Comparison of ENCODE assay signal across 28 cellular contexts in the genomic region with DNA sequence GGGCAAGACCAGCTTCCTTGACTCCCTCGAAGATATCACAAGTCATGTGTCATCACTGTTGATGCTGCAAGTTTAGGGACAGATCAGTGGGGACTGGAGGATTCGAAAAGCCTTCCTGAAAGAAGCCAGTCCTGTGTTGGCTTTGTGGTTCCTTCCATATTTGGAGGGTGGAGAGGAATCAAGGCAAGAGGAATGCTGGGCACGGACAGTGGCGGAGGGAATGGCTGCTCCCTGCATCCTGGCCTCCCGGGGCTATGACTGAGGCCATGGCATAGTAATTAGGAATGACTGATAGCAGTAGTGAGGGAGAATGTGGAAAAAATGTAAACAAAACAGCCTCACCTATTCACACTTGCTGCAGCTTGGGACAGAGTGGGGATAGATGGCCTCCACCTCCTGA. TPM values are rescaled to one million over a fixed set of nuclear protein-coding genes. Genes with fewer than 3 reads are reported as not detected.
A peak's percentile ranks its signal among the peaks of the same experiment; 100 is the strongest.
DNase-seq lines count a peak whose midpoint lies in the region; ATAC-seq, FAIRE-seq and TF ChIP-seq lines count a peak whose summit lies in the region.
"Had no signal": no experiment of that assay in that cellular context is flagged by ENCODE, and none has a peak within 500 bp of the region (broad histone marks: within the 10 kb centered on the region; RNA-seq: fewer than 3 reads in every experiment).

No MANE protein-coding gene starts in this region.

- H3K4me3 ChIP-seq in H1 (ENCODE audit: extremely low read depth in 1 of 4, insufficient read depth in 2 of 4, low read depth in 3 of 4, low read length in 4 of 4) (no peak overlapping the region), suprapubic skin (no peak overlapping the region)
- H3K4me3 ChIP-seq: psoas muscle had no signal

- H3K27ac Mint-ChIP-seq in H9 (peak overlapping the region in 2 of 3 experiments; percentile 4 to 70; a peak in 2 of 7 replicates), nephron progenitor cell (peak overlapping the region; percentile 91)
- H3K27ac Mint-ChIP-seq in activated T-cell treated with anti-CD3 and anti-CD28 coated beads, Interleukin-2, amount 50 U/mL, for 72 hours = no peak overlapping the region
- H3K27ac Mint-ChIP-seq: activated CD4-positive, alpha-beta memory T cell treated with anti-CD3 and anti-CD28 coated beads, Interleukin-2, amount 10 ng/mL, durations not matched to agents 7 days and 5 days; CD4-positive, CD25-positive, alpha-beta regulatory T cell; stimulated activated naive B cell treated with anti-CD40 and anti-IgM and Interleukin-4, amounts not matched to agents 10 μg/mL and 1 μg/mL and 100 μg/mL, for 72 hours; T-helper 2 cell treated with Interferon-gamma antibody and Interleukin-4, amounts not matched to agents 5 μg/mL and 100 μg/mL, for 36 hours had no signal

- no peak overlapping the region for H3T11ph ChIP-seq in H9 (ENCODE audit: low read length)

- CTCF ChIA-PET in H1 (lab: Charles Lee; ENCODE audit: partially characterized antibody) = interaction anchor here (0.7 to 1.3 kb wide), 6 partner anchors 29 to 626 kb away, joined by 3 to 5 read pairs (median 3); no protein-coding TSS in a partner anchor
- CTCF ChIA-PET in GM10248 (lab: Yijun Ruan, JAX) = interaction anchor here (1.2 to 2.8 kb wide), 5 partner anchors 9 to 35 kb away, joined by 3 to 12 read pairs (median 4); no protein-coding TSS in a partner anchor

- H3K9ac ChIP-seq in H9 (ENCODE audit: extremely low read depth, insufficient read length, low read length) = no peak overlapping the region
- no peak overlapping the region for H3K9ac ChIP-seq in H1 (replicated peaks in 1 of 4; ENCODE audit: extremely low read depth in 1 of 4, low read depth in 3 of 4, low read length in 3 of 4)

- H2AK5ac ChIP-seq in H9 (ENCODE audit: insufficient read length, low read length) (no peak overlapping the region), H1 (ENCODE audit: low read depth, low read length) (no peak overlapping the region)

- H3K27me3 ChIP-seq in H9 (ENCODE audit: insufficient read depth, low read length) = no peaks in the 10 kb centered on the region
- no peaks in the 10 kb centered on the region for H3K27me3 ChIP-seq in H1 (replicated peaks in 1 of 4; ENCODE audit: control insufficient read depth in 3 of 4, extremely low read depth in 1 of 4, insufficient read depth in 3 of 4, low read length in 3 of 4)
- H3K27me3 ChIP-seq in suprapubic skin = no peaks in the 10 kb centered on the region

- no peak for TF ChIP-seq RAD21 in H1 (IDR thresholded peaks at IDR 0.05 in 1 of 2, conservative IDR thresholded peaks at IDR 0.05 in 1 of 2; ENCODE audit: low read depth in 2 of 2, low read length in 2 of 2)

- no peak overlapping the region for H2BK5ac ChIP-seq in H9 (ENCODE audit: insufficient read length, low read length)
- H2BK5ac ChIP-seq in H1 (ENCODE audit: low read depth, low read length) = no peak overlapping the region; the same call in 1 of the 2 replicates

- H4K5ac ChIP-seq in H9 (ENCODE audit: insufficient read length, low read depth, low read length) = no peak overlapping the region
- no peak overlapping the region for H4K5ac ChIP-seq in H1 (ENCODE audit: insufficient read length, low read depth, low read length)

- no peaks in the 10 kb centered on the region for H3K79me2 ChIP-seq in H9 (ENCODE audit: insufficient read depth, low read length)
- H3K79me2 ChIP-seq in H1 (ENCODE audit: control insufficient read depth in 1 of 2, insufficient read depth in 2 of 2, low read length in 2 of 2) = no peaks in the 10 kb centered on the region; a peak in 1 of 4 replicates

- H3K27ac ChIP-seq in H9 (ENCODE audit: insufficient read length, low read depth, low read length) (no peak overlapping the region), H1 (ENCODE audit: low read depth, low read length) (no peak overlapping the region), suprapubic skin (peak overlapping the region; percentile 80)
- H3K27ac ChIP-seq: psoas muscle had no signal

- no peak overlapping the region for H2BK15ac ChIP-seq in H9 (ENCODE audit: low read depth, low read length)
- H2BK15ac ChIP-seq in H1 (ENCODE audit: low read length) = no peak overlapping the region

- H3K9me3 Mint-ChIP-seq in H9 (no peaks in the 10 kb centered on the region), nephron progenitor cell (no peaks in the 10 kb centered on the region)
- H3K9me3 Mint-ChIP-seq in activated T-cell treated with anti-CD3 and anti-CD28 coated beads, Interleukin-2, amount 50 U/mL, for 72 hours = no peaks in the 10 kb centered on the region
- H3K9me3 Mint-ChIP-seq: activated CD4-positive, alpha-beta memory T cell treated with anti-CD3 and anti-CD28 coated beads, Interleukin-2, amount 10 ng/mL, durations not matched to agents 7 days and 5 days; CD4-positive, CD25-positive, alpha-beta regulatory T cell; stimulated activated naive B cell treated with anti-CD40 and anti-IgM and Interleukin-4, amounts not matched to agents 10 μg/mL and 1 μg/mL and 100 μg/mL, for 72 hours; T-helper 2 cell treated with Interferon-gamma antibody and Interleukin-4, amounts not matched to agents 5 μg/mL and 100 μg/mL, for 36 hours had no signal

- H3K56ac ChIP-seq in H9 (ENCODE audit: insufficient read length, low read depth, low read length) (no peak overlapping the region), H1 (replicated peaks; ENCODE audit: insufficient read length, low read depth, low read length) (no peak overlapping the region)

- no peaks in the 10 kb centered on the region for H3K27me3 Mint-ChIP-seq in H9 (ENCODE audit: low read depth)
- no peaks in the 10 kb centered on the region for H3K27me3 Mint-ChIP-seq in nephron progenitor cell (ENCODE audit: low read depth, poor library complexity)
- H3K27me3 Mint-ChIP-seq in activated T-cell treated with anti-CD3 and anti-CD28 coated beads, Interleukin-2, amount 50 U/mL, for 72 hours (ENCODE audit: low read depth) = no peaks in the 10 kb centered on the region
- H3K27me3 Mint-ChIP-seq: activated CD4-positive, alpha-beta memory T cell treated with anti-CD3 and anti-CD28 coated beads, Interleukin-2, amount 10 ng/mL, durations not matched to agents 7 days and 5 days; CD4-positive, CD25-positive, alpha-beta regulatory T cell; stimulated activated naive B cell treated with anti-CD40 and anti-IgM and Interleukin-4, amounts not matched to agents 10 μg/mL and 1 μg/mL and 100 μg/mL, for 72 hours had no signal

- TF ChIP-seq EP300 in H1 (IDR thresholded peaks at IDR 0.05; ENCODE audit: borderline replicate concordance in 1 of 2, low read depth in 2 of 2, low read length in 2 of 2) (no peak), suprapubic skin (IDR thresholded peaks at IDR 0.05) (no peak)

- no peak overlapping the region for H3K4ac ChIP-seq in H9 (ENCODE audit: low read depth, low read length)
- H3K4ac ChIP-seq in H1 (replicated peaks; ENCODE audit: insufficient read length, low read depth, low read length) = no peak overlapping the region

- no peaks in the 10 kb centered on the region for H3K4me1 ChIP-seq in H9 (ENCODE audit: insufficient read depth, low read length)
- peaks cover 0 to 2% (median 0%) of the 10 kb centered on the region in 4 experiments; a peak in 2 of 7 replicates for H3K4me1 ChIP-seq in H1 (replicated peaks in 1 of 4; ENCODE audit: control insufficient read depth in 3 of 4, insufficient read depth in 4 of 4, low read length in 3 of 4)
- H3K4me1 ChIP-seq in suprapubic skin = peaks cover 48% of the 10 kb centered on the region

- peak overlapping the region; percentile 38 for H2BK12ac ChIP-seq in H9 (ENCODE audit: insufficient read length, low read depth, low read length)
- no peak overlapping the region for H2BK12ac ChIP-seq in H1 (ENCODE audit: low read depth, low read length)

- H3K14ac ChIP-seq in H9 (ENCODE audit: insufficient read depth, low read length) = no peak overlapping the region
- H3K14ac ChIP-seq in H1 (ENCODE audit: insufficient read length) = no peak overlapping the region

- DNase-seq in H9 (no peak), H1 (ENCODE audit: low read depth in 1 of 2, low spot score in 2 of 2) (no peak), nephron progenitor cell (no peak), suprapubic skin (ENCODE audit: low spot score in 2 of 2) (no peak), GM10266 (ENCODE audit: extremely low spot score) (no peak), GM10248 (ENCODE audit: extremely low spot score) (no peak), GOT3 (lab: John Stamatoyannopoulos, UW) (no peak)
- DNase-seq in activated T-cell treated with anti-CD3 and anti-CD28 coated beads, Interleukin-2, amount 50 U/mL, for 72 hours = no peak
- DNase-seq: activated CD4-positive, alpha-beta memory T cell treated with anti-CD3 and anti-CD28 coated beads, Interleukin-2, amount 10 ng/mL, durations not matched to agents 7 days and 5 days; activated CD4-positive, alpha-beta T cell treated with anti-CD3 and anti-CD28 coated beads for 1 hour; activated CD8-positive, alpha-beta memory T cell treated with anti-CD3 and anti-CD28 coated beads, Interleukin-2, amount 50 U/mL, for 48 hours; activated naive CD4-positive, alpha-beta T cell treated with anti-CD3 and anti-CD28 coated beads, Interleukin-2, amount 50 U/mL, for 16 hours; AML-193; Calu3; CD4-positive, CD25-positive, alpha-beta regulatory T cell; DMS79; glutamatergic neuron; NCI-H2029 treated with DMSO at 0.1 percent for 48 hours; NCI-H226; nucleus accumbens; psoas muscle; SIG-M5; stimulated activated naive B cell treated with anti-CD40 and anti-IgM and Interleukin-4, amounts not matched to agents 10 μg/mL and 1 μg/mL and 100 μg/mL, for 72 hours had no signal

- no peak for TF ChIP-seq CTCF in H9 (conservative IDR thresholded peaks at IDR 0.05)
- TF ChIP-seq CTCF in H1 (IDR thresholded peaks at IDR 0.05; ENCODE audit: control extremely low read depth in 1 of 3, insufficient read depth in 1 of 3, low read depth in 1 of 3, low read length in 3 of 3) = no peak
- TF ChIP-seq CTCF in nephron progenitor cell (IDR thresholded peaks at IDR 0.05) = no peak
- TF ChIP-seq CTCF in suprapubic skin (IDR thresholded peaks at IDR 0.05) = no peak
- TF ChIP-seq CTCF in GM10266 (IDR thresholded peaks at IDR 0.05; ENCODE audit: control insufficient read depth, insufficient read depth, low read depth, missing control alignments) = no peak
- no peak for TF ChIP-seq CTCF in GM10248 (IDR thresholded peaks at IDR 0.05; ENCODE audit: control extremely low read depth, extremely low read depth, low read depth, missing control alignments)

- POLR2A ChIA-PET in H1 (lab: Charles Lee; ENCODE audit: partially characterized antibody) = interaction anchor here (0.5 kb wide), 1 partner anchor 16 kb away, joined by 4 read pairs; no protein-coding TSS in a partner anchor
- POLR2A ChIA-PET in GM10248 (lab: Yijun Ruan, JAX) = no interaction called here

- no peak overlapping the region for H4K8ac ChIP-seq in H9 (replicated peaks; ENCODE audit: insufficient read length, low read depth, low read length)
- H4K8ac ChIP-seq in H1 (ENCODE audit: extremely low read depth, insufficient read depth, low read length) = peak overlapping the region; percentile 11; the same call in 1 of the 2 replicates

- H2BK120ac ChIP-seq in H9 (ENCODE audit: low read depth, low read length, poor library complexity, severe bottlenecking) (peak overlapping the region; percentile 29), H1 (replicated peaks; ENCODE audit: low read depth, low read length) (no peak overlapping the region)

- H4K20me1 ChIP-seq in H9 (ENCODE audit: control insufficient read depth, insufficient read depth, insufficient read length) (no peaks in the 10 kb centered on the region), H1 (replicated peaks in 1 of 2; ENCODE audit: control insufficient read depth in 1 of 2, insufficient read depth in 2 of 2, low read length in 2 of 2) (peaks cover 0 to 2% of the 10 kb centered on the region in 2 experiments)

- H3K4me2 ChIP-seq in H9 (ENCODE audit: insufficient read depth, insufficient read length, low read length) (no peak overlapping the region), H1 (ENCODE audit: insufficient read depth in 1 of 2, low read depth in 2 of 2, low read length in 2 of 2) (no peak overlapping the region)

- H3K9me3 ChIP-seq in H9 (ENCODE audit: control insufficient read depth, low read depth, low read length) (no peaks in the 10 kb centered on the region), H1 (ENCODE audit: insufficient read depth in 2 of 2, low read depth in 1 of 2, low read length in 1 of 2) (no peaks in the 10 kb centered on the region), suprapubic skin (no peaks in the 10 kb centered on the region)
- H3K9me3 ChIP-seq: psoas muscle had no signal

- no peak overlapping the region for H2BK20ac ChIP-seq in H9 (ENCODE audit: low read depth, low read length, poor library complexity, severe bottlenecking)
- no peak overlapping the region for H2BK20ac ChIP-seq in H1 (ENCODE audit: low read length)

- H3K4me3 Mint-ChIP-seq in H9 (no peak overlapping the region; a peak in 1 of 5 replicates), nephron progenitor cell (no peak overlapping the region)
- H3K4me3 Mint-ChIP-seq in activated T-cell treated with anti-CD3 and anti-CD28 coated beads, Interleukin-2, amount 50 U/mL, for 72 hours = no peak overlapping the region
- H3K4me3 Mint-ChIP-seq: activated CD4-positive, alpha-beta memory T cell treated with anti-CD3 and anti-CD28 coated beads, Interleukin-2, amount 10 ng/mL, durations not matched to agents 7 days and 5 days; CD4-positive, CD25-positive, alpha-beta regulatory T cell; stimulated activated naive B cell treated with anti-CD40 and anti-IgM and Interleukin-4, amounts not matched to agents 10 μg/mL and 1 μg/mL and 100 μg/mL, for 72 hours; T-helper 2 cell treated with Interferon-gamma antibody and Interleukin-4, amounts not matched to agents 5 μg/mL and 100 μg/mL, for 36 hours had no signal

- H3K23me2 ChIP-seq in H9 (ENCODE audit: insufficient read length, low read depth, low read length, poor library complexity, severe bottlenecking) = no peaks in the 10 kb centered on the region
- H3K23me2 ChIP-seq in H1 (ENCODE audit: low read depth, low read length) = no peaks in the 10 kb centered on the region

- peaks cover 0 to 8% (median 6%) of the 10 kb centered on the region in 3 experiments; a peak in 6 of 7 replicates for H3K36me3 Mint-ChIP-seq in H9 (ENCODE audit: insufficient read depth in 1 of 3, low read depth in 3 of 3)
- peaks cover 38% of the 10 kb centered on the region for H3K36me3 Mint-ChIP-seq in nephron progenitor cell (ENCODE audit: low read depth)
- no peaks in the 10 kb centered on the region for H3K36me3 Mint-ChIP-seq in activated T-cell treated with anti-CD3 and anti-CD28 coated beads, Interleukin-2, amount 50 U/mL, for 72 hours (ENCODE audit: insufficient read depth in 2 of 2)
- H3K36me3 Mint-ChIP-seq: CD4-positive, CD25-positive, alpha-beta regulatory T cell; stimulated activated naive B cell treated with anti-CD40 and anti-IgM and Interleukin-4, amounts not matched to agents 10 μg/mL and 1 μg/mL and 100 μg/mL, for 72 hours had no signal

- no peak for FAIRE-seq in H1 (lab: Jason Lieb, UNC)
- FAIRE-seq: bronchial epithelial cell, GM19239 had no signal

- H3K23ac ChIP-seq in H9 (ENCODE audit: insufficient read length, low read depth, low read length) = no peak overlapping the region
- no peak overlapping the region for H3K23ac ChIP-seq in H1 (ENCODE audit: insufficient read length)

- no peak for TF ChIP-seq POLR2A in H1 (IDR thresholded peaks at IDR 0.05; ENCODE audit: control extremely low read depth in 1 of 2, low read depth in 2 of 2, low read length in 2 of 2)
- no peak for TF ChIP-seq POLR2A in suprapubic skin (IDR thresholded peaks at IDR 0.05)

- peaks cover 0 to 1% (median 0%) of the 10 kb centered on the region in 4 experiments; a peak in 2 of 8 replicates for H3K36me3 ChIP-seq in H1 (ENCODE audit: control insufficient read depth in 2 of 4, insufficient read depth in 4 of 4, low read length in 3 of 4)
- H3K36me3 ChIP-seq in suprapubic skin = no peaks in the 10 kb centered on the region

- H3K4me1 Mint-ChIP-seq in H9 (peaks cover 4 to 12% of the 10 kb centered on the region in 2 experiments), nephron progenitor cell (peaks cover 74% of the 10 kb centered on the region)
- H3K4me1 Mint-ChIP-seq in activated T-cell treated with anti-CD3 and anti-CD28 coated beads, Interleukin-2, amount 50 U/mL, for 72 hours (ENCODE audit: low read depth) = no peaks in the 10 kb centered on the region
- H3K4me1 Mint-ChIP-seq: stimulated activated naive B cell treated with anti-CD40 and anti-IgM and Interleukin-4, amounts not matched to agents 10 μg/mL and 1 μg/mL and 100 μg/mL, for 72 hours had no signal

- H3K79me1 ChIP-seq in H9 (ENCODE audit: insufficient read depth, low read depth, low read length, poor library complexity, severe bottlenecking) (no peaks in the 10 kb centered on the region), H1 (ENCODE audit: low read depth, low read length) (no peaks in the 10 kb centered on the region)

- H2AFZ ChIP-seq in H9 (ENCODE audit: low read length) = no peak overlapping the region
- no peak overlapping the region for H2AFZ ChIP-seq in H1 (ENCODE audit: low read length)

- H4K91ac ChIP-seq in H9 (ENCODE audit: insufficient read length, low read depth, low read length) = no peak overlapping the region
- H4K91ac ChIP-seq in H1 (replicated peaks; ENCODE audit: insufficient read length, low read length) = no peak overlapping the region

- H3K18ac ChIP-seq in H9 (ENCODE audit: insufficient read length, low read depth, low read length) (peak overlapping the region; percentile 21), H1 (ENCODE audit: extremely low read depth, low read length) (no peak overlapping the region)

- no peak for ATAC-seq in activated T-cell treated with anti-CD3 and anti-CD28 coated beads, Interleukin-2, amount 50 U/mL, for 72 hours (replicated peaks in 1 of 2)
- ATAC-seq: left lobe of liver; Panc1; psoas muscle; stimulated activated naive B cell treated with anti-CD40 and anti-IgM and Interleukin-4, amounts not matched to agents 10 μg/mL and 1 μg/mL and 100 μg/mL, for 72 hours had no signal

- WGBS in H9 (ENCODE audit: extremely low coverage, insufficient read length, low lambda C conversion rate) = no CpG with 5 or more reads among the region's 5 CpGs
- 87% methylated on average over 5 of the region's 5 CpGs; no CpG with 5 or more reads in 1 of the 2 experiments for WGBS in H1 (ENCODE audit: extremely low coverage in 1 of 2, insufficient coverage in 1 of 2, insufficient read length in 1 of 2, insufficient replicate concordance in 2 of 2, low coverage in 1 of 2, low lambda C conversion rate in 2 of 2, missing lambda C conversion rate in 1 of 2), 2 experiments
- 73% methylated on average over 5 of the region's 5 CpGs for WGBS in suprapubic skin

RNA-seq across cellular contexts. Expression of gene VANGL1, which starts 36.4 kb away (rescaled TPM):
- 13.5 and 13.6 TPM in 2 replicates for total RNA-seq in H9 (2021)
- total RNA-seq in H1 (2021; fragmentation: NEBNext Ultra II Directional; extraction: Animal tissue kit (Norgen Biotek cat#: 25700)) = 13.4 and 14.6 TPM in 2 replicates
- polyA plus RNA-seq in H1 (2011; rRNA removed) = 9.4 and 9.7 TPM in 2 replicates
- polyA plus RNA-seq in H1 (2011; cell fraction: cytosol; rRNA removed) = 8.7 TPM
- 8.4 TPM for polyA plus RNA-seq in H1 (2011; cell fraction: nucleus; rRNA removed)
- 9.1 to 12.9 TPM (median 11.1 TPM) in 4 replicates for polyA plus RNA-seq in H1 (2012, experiment 1 of 2)
- 5.0 TPM for polyA plus RNA-seq in H1 (2012, experiment 2 of 2)
- polyA plus RNA-seq in H1 (2013, experiment 1 of 2) = 14.6 TPM
- polyA plus RNA-seq in H1 (2013, experiment 2 of 2) = 18.0 TPM
- 16.0 and 22.8 TPM in 2 replicates for polyA minus RNA-seq in H1 (2011; rRNA and poly(A)+ RNA removed)
- 14.3 TPM for polyA minus RNA-seq in H1 (2011; cell fraction: cytosol; rRNA and poly(A)+ RNA removed)
- 10.1 TPM for polyA minus RNA-seq in H1 (2011; cell fraction: nucleus; rRNA and poly(A)+ RNA removed)
- total RNA-seq in suprapubic skin = 10 to 100 TPM; 17.7 to 33.6 (median 26.2) TPM
- 1 to 10 TPM; 3.8 to 7.0 TPM for total RNA-seq in activated T-cell treated with anti-CD3 and anti-CD28 coated beads, Interleukin-2, amount 50 U/mL, for 72 hours
